ENCODE assay signal across 14 cellular contexts in the genomic region with DNA sequence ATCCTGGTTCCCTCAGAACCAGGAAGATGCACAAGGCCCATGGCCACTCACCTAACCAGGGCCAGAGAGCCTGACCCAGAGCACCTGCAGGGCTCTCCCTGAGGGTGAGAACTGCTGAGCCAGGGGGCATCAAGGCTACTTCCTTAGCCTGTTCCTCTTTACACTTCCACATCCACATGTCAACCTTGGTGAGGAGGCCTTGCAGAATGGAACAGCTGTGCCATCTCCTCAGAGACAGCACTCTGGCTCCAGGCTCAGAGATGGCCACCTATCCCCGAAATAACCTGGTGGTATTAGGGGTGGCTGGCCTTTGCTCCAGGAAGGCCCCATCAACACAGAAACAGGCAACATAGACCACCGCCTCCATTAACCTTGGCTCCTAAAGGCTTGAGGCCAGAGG.
DNase-seq lines count a peak whose midpoint lies in the region; TF ChIP-seq lines count a peak whose summit lies in the region.
"Had no signal": no experiment of that assay in that cellular context is flagged by ENCODE, and none has a peak within 500 bp of the region (broad histone marks: within the 10 kb centered on the region; RNA-seq: fewer than 3 reads in every experiment).

No MANE protein-coding gene starts in this region.

- no peak overlapping the region for H3K4me3 ChIP-seq in muscle layer of colon (ENCODE audit: low read depth in 1 of 2, low read length in 2 of 2)
- no peak overlapping the region for H3K4me3 ChIP-seq in sigmoid colon
- no peak overlapping the region for H3K4me3 ChIP-seq in SJCRH30
- H3K4me3 ChIP-seq: A549 had no signal

- 86 to 96% methylated on average over 2 of the region's 2 CpGs for WGBS in sigmoid colon, 2 donors

- peak overlapping the region; percentile 84 for H3K27ac ChIP-seq in muscle layer of colon (ENCODE audit: low read depth, low read length)
- H3K27ac ChIP-seq in sigmoid colon: peak overlapping the region; percentile 76 to 86 (median 82)
- H3K27ac ChIP-seq in SJCRH30: no peak overlapping the region
- H3K27ac ChIP-seq: A549 had no signal

- TF ChIP-seq CTCF in sigmoid colon (IDR thresholded peaks at IDR 0.05): no peak

- DNase-seq in activated CD8-positive, alpha-beta memory T cell treated with anti-CD3 and anti-CD28 coated beads for 24 hours: peak; percentile 28
- no peak for DNase-seq in activated CD8-positive, alpha-beta memory T cell treated with anti-CD3 and anti-CD28 coated beads, Interleukin-2, amount 50 U/mL, for 4 hours
- DNase-seq in sigmoid colon: no peak
- DNase-seq in 8988T: no peak
- no peak for DNase-seq in SJCRH30
- no peak for DNase-seq in SK-N-DZ (ENCODE audit: low spot score)
- DNase-seq: Caco-2; CD8-positive, alpha-beta memory T cell; DMS53; GF-D8; HCEC 1CT; HFFc6 had no signal

- no peak overlapping the region for H3K9ac ChIP-seq in muscle layer of colon (ENCODE audit: low read length)

- H3K4me1 ChIP-seq in muscle layer of colon (ENCODE audit: insufficient read depth, low read length): peaks cover 66% of the 10 kb centered on the region
- peaks cover 5 to 67% (median 63%) of the 10 kb centered on the region in 4 donors for H3K4me1 ChIP-seq in sigmoid colon
- H3K4me1 ChIP-seq in SJCRH30: no peaks in the 10 kb centered on the region
- H3K4me1 ChIP-seq: A549, Caco-2 had no signal

- no peaks in the 10 kb centered on the region for H3K27me3 ChIP-seq in muscle layer of colon (ENCODE audit: control insufficient read depth in 1 of 2, insufficient read depth in 2 of 2, low read length in 2 of 2)
- H3K27me3 ChIP-seq in sigmoid colon: no peaks in the 10 kb centered on the region
- no peaks in the 10 kb centered on the region; the same call in 1 of the 2 replicates for H3K27me3 ChIP-seq in SJCRH30

- no peaks in the 10 kb centered on the region for H3K9me3 ChIP-seq in muscle layer of colon (ENCODE audit: low read length)
- no peaks in the 10 kb centered on the region for H3K9me3 ChIP-seq in sigmoid colon
- H3K9me3 ChIP-seq in SJCRH30 (replicated peaks): no peaks in the 10 kb centered on the region
- H3K9me3 ChIP-seq: A549, Caco-2 had no signal

- TF ChIP-seq EP300 in sigmoid colon (IDR thresholded peaks at IDR 0.05): no peak

- no peak for TF ChIP-seq POLR2A in sigmoid colon (IDR thresholded peaks at IDR 0.05)

- intact Hi-C loops in sigmoid colon (cut with DNase I): no loop called here

- H3K36me3 ChIP-seq in muscle layer of colon (ENCODE audit: insufficient read depth, low read length): no peaks in the 10 kb centered on the region
- no peaks in the 10 kb centered on the region for H3K36me3 ChIP-seq in sigmoid colon
- no peaks in the 10 kb centered on the region for H3K36me3 ChIP-seq in SJCRH30
